In the genomic region with DNA sequence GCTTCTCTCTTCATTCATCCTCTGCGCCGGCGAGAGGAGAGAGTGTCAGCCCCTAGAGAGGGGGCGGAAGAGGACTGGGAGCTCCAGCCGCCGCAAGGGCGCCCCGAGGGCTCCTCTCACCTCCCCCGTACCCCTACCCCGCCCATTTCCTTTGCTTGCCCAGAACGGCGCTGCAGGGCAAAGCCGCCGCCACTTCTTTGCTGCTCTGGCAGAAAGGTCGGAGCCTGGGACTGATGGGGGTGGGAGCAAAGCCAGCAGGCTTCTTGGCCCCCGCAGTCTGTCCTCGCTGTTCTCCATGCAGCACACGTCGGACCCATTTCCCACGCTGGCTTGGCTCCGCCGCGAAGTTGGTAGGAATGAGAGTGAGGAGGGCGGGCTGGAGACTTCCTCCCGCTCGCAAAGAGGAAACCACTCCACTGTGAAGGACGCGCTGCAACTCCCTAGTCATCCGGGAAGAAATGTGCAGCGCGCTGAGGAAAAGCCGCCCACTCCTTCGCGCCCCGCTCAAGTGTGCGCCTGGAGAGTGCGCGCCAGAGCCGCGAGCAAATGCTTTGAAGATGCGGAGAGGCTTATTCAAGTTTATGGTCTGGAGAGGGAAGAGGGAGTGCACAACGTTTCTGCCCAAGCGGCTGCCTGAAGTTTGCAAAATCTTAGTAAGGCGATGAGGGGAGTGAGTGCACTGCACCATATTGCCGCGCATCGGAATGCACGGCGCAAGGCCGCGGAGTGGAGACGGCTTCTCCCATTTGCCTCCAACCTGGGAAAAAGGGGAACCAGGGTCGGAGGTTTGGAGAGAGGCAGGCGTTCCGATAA, we compare ENCODE assay signal across 8 cellular contexts. TPM values are rescaled to one million over a fixed set of nuclear protein-coding genes. Genes with fewer than 3 reads are reported as not detected.
DNase-seq lines count a peak whose midpoint lies in the region; ATAC-seq and TF ChIP-seq lines count a peak whose summit lies in the region.

No MANE protein-coding gene starts in this region.

- H3K4me1 ChIP-seq in left lung: peaks cover 5 to 42% of the 10 kb centered on the region in 2 donors

- no peak for TF ChIP-seq CTCF in left lung (IDR thresholded peaks at IDR 0.05)

- H3K36me3 ChIP-seq in left lung: no peaks in the 10 kb centered on the region

- H3K9me3 ChIP-seq in left lung: no peaks in the 10 kb centered on the region

- peak overlapping the region; percentile 39 to 41 for H3K4me3 ChIP-seq in left lung

- intact Hi-C loops in left lung (cut with DNase I): no loop called here

- H3K27ac ChIP-seq in left lung: peak overlapping the region; percentile 24 to 39

- H3K27me3 ChIP-seq in left lung: peaks cover 36 to 62% of the 10 kb centered on the region in 2 donors

- DNase-seq in COLO829 (ENCODE audit: low spot score): peak; percentile 57
- peak; percentile 87 for DNase-seq in H4 (ENCODE audit: low spot score)
- DNase-seq in RPMI7951 (ENCODE audit: low read depth): peak; percentile 31
- DNase-seq in dermis blood vessel endothelial cell: peak; percentile 44
- peak; percentile 53 to 79 for DNase-seq in left lung
- peak; percentile 13 for DNase-seq in stimulated activated naive CD8-positive, alpha-beta T cell treated with anti-CD3 and anti-CD28 coated beads, Interleukin-15, Interleukin-2, amounts not matched to agents 100 U/mL and 50 U/mL, for 24 hours
- DNase-seq in NCI-H774 (lab: John Stamatoyannopoulos, UW): no peak

- peak; percentile 49 for ATAC-seq in left lung
- peak; percentile 50 for ATAC-seq in stimulated activated naive CD8-positive, alpha-beta T cell treated with anti-CD3 and anti-CD28 coated beads, Interleukin-15, Interleukin-2, amounts not matched to agents 100 U/mL and 50 U/mL, for 24 hours
- ATAC-seq in HG03520 (IDR thresholded peaks at IDR 0.05; ENCODE audit: unreplicated experiment): no peak

RNA-seq across cellular contexts. Expression of gene PCDH7, which starts 2.8 kb away (rescaled TPM):
- 34.0 and 38.8 TPM in 2 replicates for total RNA-seq in H4 (2014; rRNA removed; shearing (Covaris generic))
- total RNA-seq in RPMI7951 (2014; rRNA removed; shearing (Covaris generic)): 0.60 and 1.2 TPM in 2 replicates
- total RNA-seq in dermis blood vessel endothelial cell (0.28 and 0.34 TPM in 2 replicates), left lung (10 to 100 TPM in 1 of 2 donors, 1 to 10 TPM in 1; 6.8 to 15.5 TPM)
